ENCODE assay signal across 1 cellular context in the genomic region with DNA sequence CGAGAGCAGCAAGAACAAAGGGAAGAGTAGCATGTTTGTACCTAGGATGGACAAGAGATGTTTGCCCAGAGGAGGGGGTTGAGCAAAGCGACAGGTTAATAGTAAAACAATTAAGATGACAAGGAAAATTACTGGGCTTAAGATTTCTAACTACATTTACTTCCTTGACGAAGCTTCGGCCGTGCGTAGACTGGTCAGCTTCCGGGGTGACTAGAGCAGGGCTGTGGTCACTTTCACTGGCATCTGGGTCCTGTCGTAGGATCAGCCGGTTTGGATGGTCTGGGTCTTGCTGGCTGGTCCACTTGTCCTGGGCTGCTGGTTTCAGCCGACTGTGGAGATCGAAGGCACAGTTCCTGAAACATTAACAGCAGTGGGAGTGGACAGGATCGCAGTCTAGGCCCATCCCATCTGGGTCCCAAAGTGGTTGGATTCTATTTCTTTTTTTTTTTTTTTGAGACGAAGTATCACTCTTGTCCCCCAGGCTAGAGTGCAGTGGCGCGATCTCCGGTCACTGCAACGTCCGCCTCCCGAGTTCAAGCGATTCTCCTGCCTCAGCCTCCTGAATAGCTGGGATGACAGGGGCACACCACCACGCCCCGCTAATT.
TF ChIP-seq lines count a peak whose summit lies in the region.

No MANE protein-coding gene starts in this region.

TF ChIP-seq in HepG2, 621 proteins besides CTCF, POLR2A, EP300 and RAD21:
- TF ChIP-seq ZNF101 (CRISPR knock-in tag; IDR thresholded peaks at IDR 0.05; ENCODE audit: borderline replicate concordance, low read depth), result no peak
- TF ChIP-seq ZNF10 (CRISPR knock-in tag; IDR thresholded peaks at IDR 0.05; ENCODE audit: borderline replicate concordance, low read depth), result no peak
- no peak for TF ChIP-seq NCOR1 (IDR thresholded peaks at IDR 0.05; ENCODE audit: borderline replicate concordance, low read length)
- TF ChIP-seq NFRKB (IDR thresholded peaks at IDR 0.05), result no peak
- no peak for TF ChIP-seq MED8 (CRISPR knock-in tag; IDR thresholded peaks at IDR 0.05; ENCODE audit: insufficient replicate concordance)
- no peak for TF ChIP-seq SAFB2 (CRISPR knock-in tag; IDR thresholded peaks at IDR 0.05; ENCODE audit: borderline replicate concordance, low read depth)
- no peak for TF ChIP-seq HDAC6 (IDR thresholded peaks at IDR 0.05; ENCODE audit: low read depth, low read length)
- no peak for TF ChIP-seq ZNF253 (CRISPR knock-in tag; IDR thresholded peaks at IDR 0.05; ENCODE audit: borderline replicate concordance)
